In genomic region chr5:150062523-150062922, GRCh38 we compare ENCODE assay signal across 15 cellular contexts. TPM values are rescaled to one million over a fixed set of nuclear protein-coding genes. Genes with fewer than 3 reads are reported as not detected.
DNase-seq lines count a peak whose midpoint lies in the region; TF ChIP-seq lines count a peak whose summit lies in the region.
"Had no signal": no experiment of that assay in that cellular context is flagged by ENCODE, and none has a peak within 500 bp of the region (broad histone marks: within the 10 kb centered on the region; RNA-seq: fewer than 3 reads in every experiment).

No MANE protein-coding gene starts in this region.

- peaks cover 31 to 81% (median 56%) of the 10 kb centered on the region in 11 experiments for H3K36me3 ChIP-seq in BLaER1 treated with 17β-estradiol and CSF1 and Interleukin-3, amounts not matched to agents 10 nM and 100 nM
- H3K36me3 ChIP-seq in brain microvascular endothelial cell (replicated peaks), result no peaks in the 10 kb centered on the region
- H3K36me3 ChIP-seq: BE2C had no signal

- H3K27me3 ChIP-seq in BLaER1 treated with 17β-estradiol and CSF1 and Interleukin-3, amounts not matched to agents 10 nM and 100 nM, result no peaks in the 10 kb centered on the region
- H3K27me3 ChIP-seq in brain microvascular endothelial cell (replicated peaks), result no peaks in the 10 kb centered on the region
- H3K27me3 ChIP-seq: BE2C had no signal

- no peaks in the 10 kb centered on the region for H3K9me3 Mint-ChIP-seq in HFFc6
- H3K9me3 Mint-ChIP-seq: CD4-positive, CD25-positive, alpha-beta regulatory T cell; GM23338 had no signal

- peaks cover 0 to 20% (median 0%) of the 10 kb centered on the region in 11 experiments; a peak in 2 of 22 replicates for H4K20me1 ChIP-seq in BLaER1 treated with 17β-estradiol and CSF1 and Interleukin-3, amounts not matched to agents 10 nM and 100 nM

- no peaks in the 10 kb centered on the region for H3K36me3 Mint-ChIP-seq in HFFc6 (ENCODE audit: low read depth)
- H3K36me3 Mint-ChIP-seq: CD4-positive, CD25-positive, alpha-beta regulatory T cell had no signal

- no peak overlapping the region for H3K4me3 Mint-ChIP-seq in HFFc6
- H3K4me3 Mint-ChIP-seq: CD4-positive, CD25-positive, alpha-beta regulatory T cell; GM23338 had no signal

- in situ Hi-C loops in brain microvascular endothelial cell (cut with HindIII; ENCODE audit: low pct_ligation_motif_present, low sequenced_read_pairs), result no loop called here

- no peaks in the 10 kb centered on the region; the same call in 1 of the 2 replicates for H3K27me3 Mint-ChIP-seq in HFFc6 (ENCODE audit: insufficient read depth)

- TF ChIP-seq CTCF in HFFc6 (IDR thresholded peaks at IDR 0.05) (0 out of 2 replicates have a peak, but pooled peaks have one; percentile 13), brain microvascular endothelial cell (IDR thresholded peaks at IDR 0.05; ENCODE audit: low read depth, low read length, missing control alignments) (peak; percentile 9)

- no peak overlapping the region for H3K27ac Mint-ChIP-seq in HFFc6
- H3K27ac Mint-ChIP-seq: CD4-positive, CD25-positive, alpha-beta regulatory T cell; GM23338 had no signal

- DNase-seq in HFFc6 (peak; percentile 17), brain microvascular endothelial cell (no peak), mesenteric fat pad (ENCODE audit: low spot score) (peak; percentile 1), AG20443 (ENCODE audit: low spot score) (no peak), T-helper 9 cell (no peak), 8988T (no peak)
- no peak for DNase-seq in activated effector memory CD4-positive, alpha-beta T cell treated with anti-CD3 and anti-CD28 coated beads, Interleukin-2, amount 50 U/mL, for 16 hours
- DNase-seq: BE2C; CD4-positive, CD25-positive, alpha-beta regulatory T cell; DMS53; H7 had no signal

- H3K4me3 ChIP-seq in BLaER1 treated with 17β-estradiol and CSF1 and Interleukin-3, amounts not matched to agents 10 nM and 100 nM, result no peak overlapping the region; a peak in 2 of 20 replicates
- no peak overlapping the region for H3K4me3 ChIP-seq in brain microvascular endothelial cell (ENCODE audit: low read depth, low read length)
- H3K4me3 ChIP-seq: GM12878, GM23338 had no signal

- H3K9me3 ChIP-seq in BLaER1 treated with 17β-estradiol and CSF1 and Interleukin-3, amounts not matched to agents 10 nM and 100 nM (replicated peaks in 1 of 11), result no peaks in the 10 kb centered on the region
- H3K9me3 ChIP-seq: BE2C had no signal

- H3K4me2 ChIP-seq in BLaER1 treated with 17β-estradiol and CSF1 and Interleukin-3, amounts not matched to agents 10 nM and 100 nM, result peak overlapping the region; percentile 92 to 100 (median 99)
- H3K4me2 ChIP-seq: GM23338 had no signal

- peak overlapping the region in 3 of 11 experiments; percentile 3 to 85 (median 51); a peak in 3 of 22 replicates for H3K9ac ChIP-seq in BLaER1 treated with 17β-estradiol and CSF1 and Interleukin-3, amounts not matched to agents 10 nM and 100 nM

- H3K4me1 ChIP-seq in BLaER1 treated with 17β-estradiol and CSF1 and Interleukin-3, amounts not matched to agents 10 nM and 100 nM, result peaks cover 81 to 100% (median 98%) of the 10 kb centered on the region in 10 experiments
- H3K4me1 ChIP-seq: BE2C had no signal

- H3K4me1 Mint-ChIP-seq in HFFc6 (ENCODE audit: low read depth), result peaks cover 73% of the 10 kb centered on the region

- H3K27ac ChIP-seq in BLaER1 treated with 17β-estradiol and CSF1 and Interleukin-3, amounts not matched to agents 10 nM and 100 nM, result peak overlapping the region; percentile 76 to 99 (median 93); a peak in 15 of 22 replicates
- H3K27ac ChIP-seq in brain microvascular endothelial cell, result no peak overlapping the region

RNA-seq across cellular contexts. Expression of gene CSF1R, which starts 23.8 kb away (rescaled TPM):
- 1 to 10 TPM in 2 of 6 experiments, under 1 TPM in 4; 0.26 to 1.5 (median 0.78) TPM for total RNA-seq in HFFc6 (2021; fragmentation: NEBNext Ultra II Directional; extraction: Animal tissue kit (Norgen Biotek cat#: 25700))
- 58.6 TPM for total RNA-seq in mesenteric fat pad
- total RNA-seq: CD4-positive, CD25-positive, alpha-beta regulatory T cell; GM23338; H7; HepG2 had no signal

Comparison
In these comparisons a context has a peak if more than half of its experiments do, and no peak if none do; other contexts are left out.
1. DNase-seq: peak in HFFc6 (single experiment) and mesenteric fat pad (single experiment); none in brain microvascular endothelial cell (single experiment), AG20443 (single experiment), T-helper 9 cell (single experiment), 8988T (single experiment) and activated effector memory CD4-positive, alpha-beta T cell treated with anti-CD3 and anti-CD28 coated beads, Interleukin-2, amount 50 U/mL, for 16 hours (single experiment).
2. RNA of gene CSF1R, which starts 23.8 kb away (total RNA-seq): 58.6 TPM in mesenteric fat pad (single experiment); 0.26 to 1.5 TPM in HFFc6; every median in the first group is over 10 times any median in the second.